32 cellular contexts compared by ENCODE assay signal in the genomic region with DNA sequence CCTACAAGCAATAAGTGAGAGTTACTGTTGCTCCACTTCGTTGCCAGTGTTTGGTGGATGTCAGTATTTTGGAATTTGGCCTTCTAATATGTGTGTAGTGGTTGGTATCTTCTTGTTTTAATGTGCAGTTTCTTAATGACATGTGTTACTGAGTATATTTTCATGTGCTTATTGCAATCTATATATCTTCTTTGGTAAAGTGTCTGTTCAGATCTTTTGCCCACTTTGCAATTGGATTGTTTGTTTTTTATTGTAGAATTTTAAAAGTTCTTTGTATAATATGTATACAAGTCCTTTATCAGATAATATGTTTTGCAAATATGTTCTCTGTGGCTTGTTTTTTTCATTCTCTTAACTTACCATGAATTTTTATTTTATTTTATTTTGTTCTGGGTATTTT. TPM values are rescaled to one million over a fixed set of nuclear protein-coding genes. Genes with fewer than 3 reads are reported as not detected.
"Had no signal": no experiment of that assay in that cellular context is flagged by ENCODE, and none has a peak within 500 bp of the region (broad histone marks: within the 10 kb centered on the region; RNA-seq: fewer than 3 reads in every experiment).

No MANE protein-coding gene starts in this region.

- H3K27me3 ChIP-seq: stomach, suprapubic skin, testis, thyroid gland, tibial artery, tibial nerve, transverse colon, upper lobe of left lung, upper lobe of right lung, uterus, vagina had no signal

- FAIRE-seq: urothelium cell line had no signal

- H3K27ac ChIP-seq: stomach, suprapubic skin, testis, thoracic aorta, thyroid gland, tibial artery, tibial nerve, transverse colon, upper lobe of left lung, upper lobe of right lung, uterus, vagina had no signal

- H3K36me3 ChIP-seq: stomach, suprapubic skin, thoracic aorta, thyroid gland, tibial artery, tibial nerve, transverse colon, upper lobe of left lung, upper lobe of right lung, uterus, vagina had no signal

- H3K4me1 ChIP-seq: stomach, suprapubic skin, testis, thyroid gland, tibial artery, tibial nerve, transverse colon, upper lobe of left lung, upper lobe of right lung, uterus, vagina had no signal

- DNase-seq: stimulated activated CD4-positive, alpha-beta T cell treated with anti-CD3 and anti-CD28 coated beads, Interleukin-2, amount 100 ng/mL, for 48 hours; stimulated activated CD4-positive, alpha-beta T cell treated with anti-CD3 and anti-CD28 coated beads, Interleukin-4, amount 100 ng/mL, for 1 hour; stimulated activated CD4-positive, alpha-beta T cell treated with anti-CD3 and anti-CD28 coated beads, Interleukin-4, amount 100 ng/mL, for 24 hours; stimulated activated CD4-positive, alpha-beta T cell treated with anti-CD3 and anti-CD28 coated beads, Interleukin-4, amount 100 ng/mL, for 4 hours; stimulated activated CD8-positive, alpha-beta memory T cell treated with anti-CD3 and anti-CD28 coated beads, Interleukin-4, amount 100 ng/mL, for 48 hours; stimulated activated naive B cell treated with anti-CD40 and anti-IgM and Interleukin-4, amounts not matched to agents 10 μg/mL and 1 μg/mL and 100 μg/mL, for 72 hours; stimulated activated naive CD4-positive, alpha-beta T cell; stimulated activated naive CD4-positive, alpha-beta T cell treated with Interleukin-2 at 50 U/mL for 16 hours; stimulated activated naive CD8-positive, alpha-beta T cell treated with anti-CD3 and anti-CD28 coated beads, Interleukin-15, amount 100 ng/mL, for 72 hours; stimulated activated naive CD8-positive, alpha-beta T cell treated with anti-CD3 and anti-CD28 coated beads, Interleukin-15, Interleukin-2, amounts not matched to agents 100 U/mL and 50 U/mL, for 24 hours; stomach; substantia nigra; testis; thyroid gland; tibial artery; transverse colon; trophoblast cell; upper lobe of left lung; upper lobe of right lung; uterus had no signal

- ATAC-seq: stimulated activated effector memory CD8-positive, alpha-beta T cell treated with anti-CD3 and anti-CD28 coated beads, Interleukin-12 subunit alpha, Interleukin-12 subunit beta, amount 100 ng/mL, for 72 hours; stimulated activated memory B cell treated with anti-CD40 and anti-IgM and Interleukin-4, amounts not matched to agents 10 μg/mL and 1 μg/mL and 100 μg/mL, for 72 hours; stimulated activated naive B cell treated with anti-CD40 and anti-IgM and Interleukin-4, amounts not matched to agents 10 μg/mL and 1 μg/mL and 100 μg/mL, for 72 hours; stimulated activated naive CD8-positive, alpha-beta T cell treated with anti-CD3 and anti-CD28 coated beads, Interleukin-15, amount 100 ng/mL, for 72 hours; stimulated activated naive CD8-positive, alpha-beta T cell treated with anti-CD3 and anti-CD28 coated beads, Interleukin-15, Interleukin-2, amounts not matched to agents 100 U/mL and 50 U/mL, for 24 hours; upper lobe of right lung had no signal

- H3K4me3 ChIP-seq: stomach, suprapubic skin, testis, thoracic aorta, thyroid gland, tibial artery, tibial nerve, transverse colon, upper lobe of left lung, upper lobe of right lung, uterus, vagina had no signal

- H3K9me3 ChIP-seq: suprapubic skin, testis, thyroid gland, transverse colon, upper lobe of right lung, uterus, vagina had no signal

RNA-seq across cellular contexts. Expression of a gene that starts 7.7 kb away (rescaled TPM):
- total RNA-seq: stomach, subcutaneous adipose tissue, suprapubic skin, temporal lobe, testis, thoracic aorta, thyroid gland, tibial nerve, transverse colon, upper lobe of left lung, upper lobe of right lung, ureter, urinary bladder, uterus, vagina had no signal
- polyA plus RNA-seq: stomach, thymus, urinary bladder had no signal

RNA-seq across cellular contexts. Expression of a gene that starts 38.2 kb away (rescaled TPM):
- total RNA-seq: stomach, subcutaneous adipose tissue, suprapubic skin, temporal lobe, thoracic aorta, thyroid gland, tibial nerve, transverse colon, upper lobe of left lung, upper lobe of right lung, ureter, urinary bladder, uterus, vagina had no signal
- polyA plus RNA-seq: stomach, thymus, urinary bladder had no signal

RNA-seq across cellular contexts. Expression of a gene that starts 41.5 kb away (rescaled TPM):
- total RNA-seq: suprapubic skin, temporal lobe, testis, thoracic aorta, transverse colon, upper lobe of right lung, urinary bladder, vagina had no signal
- polyA plus RNA-seq: urinary bladder had no signal

RNA-seq across cellular contexts. Expression of a gene that starts 54.6 kb away (rescaled TPM):
- total RNA-seq: subcutaneous adipose tissue, suprapubic skin, temporal lobe, thoracic aorta, thyroid gland, tibial nerve, transverse colon, upper lobe of left lung, upper lobe of right lung, ureter, urinary bladder, uterus, vagina had no signal
- polyA plus RNA-seq: stomach, thymus, urinary bladder had no signal
